ENCODE assay signal across 22 cellular contexts in the genomic region with DNA sequence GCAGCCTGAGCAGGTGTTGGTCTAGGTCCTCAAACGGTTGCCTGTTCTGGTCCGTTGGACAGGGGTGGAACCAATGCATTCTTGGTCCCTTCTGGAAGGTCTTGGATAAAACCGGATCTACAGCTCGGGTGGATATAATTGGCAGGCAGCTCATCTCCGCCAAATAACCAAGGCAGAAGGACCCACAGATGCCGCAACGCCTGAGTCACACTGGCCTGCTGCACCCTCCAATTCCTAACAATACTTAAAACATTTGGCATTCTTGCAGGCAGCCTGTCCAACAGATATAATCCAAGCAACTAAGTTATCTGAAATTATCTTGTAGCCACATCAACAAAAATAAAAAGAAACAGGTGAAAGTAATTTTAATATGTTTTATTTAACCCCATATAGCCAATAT. TPM values are rescaled to one million over a fixed set of nuclear protein-coding genes. Genes with fewer than 3 reads are reported as not detected.
"Had no signal": no experiment of that assay in that cellular context is flagged by ENCODE, and none has a peak within 500 bp of the region (broad histone marks: within the 10 kb centered on the region; RNA-seq: fewer than 3 reads in every experiment).

No MANE protein-coding gene starts in this region.

- H3K27ac ChIP-seq: adrenal gland, ascending aorta, brain microvascular endothelial cell, left ventricle myocardium inferior, ovary, prostate gland, tibial artery had no signal

- H3K27me3 ChIP-seq: adrenal gland, ascending aorta, brain microvascular endothelial cell, ovary, tibial artery had no signal

- H3K4me1 ChIP-seq: adrenal gland, ascending aorta, left ventricle myocardium inferior, prostate gland, tibial artery had no signal

- H3K4me3 ChIP-seq: adrenal gland, ascending aorta, left ventricle myocardium inferior, ovary, prostate gland, tibial artery had no signal

- DNase-seq: activated CD4-positive, alpha-beta T cell treated with anti-CD3 and anti-CD28 coated beads for 4 hours; activated CD4-positive, alpha-beta T cell treated with anti-CD3 and anti-CD28 coated beads, Interleukin-2, amount 50 U/mL, for 48 hours; activated CD4-positive, CD25-positive, alpha-beta regulatory T cell; activated CD8-positive, alpha-beta memory T cell treated with anti-CD3 and anti-CD28 coated beads, Interleukin-2, amount 50 U/mL, for 48 hours; activated naive CD4-positive, alpha-beta T cell; activated T-cell treated with anti-CD3 and anti-CD28 coated beads, Interleukin-2, amount 50 U/mL, for 4 hours; adrenal gland; brain microvascular endothelial cell; central memory CD4-positive, alpha-beta T cell; effector memory CD4-positive, alpha-beta T cell; foreskin melanocyte; left ventricle myocardium inferior; ovary; stimulated activated CD4-positive, alpha-beta T cell treated with anti-CD3 and anti-CD28 coated beads, Interleukin-12 subunit alpha, Interleukin-12 subunit beta, amount 100 ng/mL, for 4 hours; stimulated activated CD4-positive, alpha-beta T cell treated with anti-CD3 and anti-CD28 coated beads, Interleukin-4, amount 100 ng/mL, for 4 hours; substantia nigra; tibial artery had no signal

- ATAC-seq: activated T-cell treated with anti-CD3 and anti-CD28 coated beads, Interleukin-2, amount 50 U/mL, for 4 hours; natural killer cell treated with Interleukin-12 subunit alpha and Interleukin-12 subunit beta and Interleukin-15 and Interleukin-18, amount 100 ng/mL, for 72 hours had no signal

- H3K36me3 ChIP-seq: adrenal gland, ascending aorta, brain microvascular endothelial cell, left ventricle myocardium inferior, ovary, prostate gland, tibial artery had no signal

- H3K9me3 ChIP-seq: adrenal gland, ascending aorta, left ventricle myocardium inferior, ovary, prostate gland, tibial artery had no signal

RNA-seq across cellular contexts. Expression of gene FGF14, which starts 59.0 kb away (rescaled TPM):
- total RNA-seq: activated CD8-positive, alpha-beta memory T cell treated with anti-CD3 and anti-CD28 coated beads for 36 hours; activated T-cell treated with anti-CD3 and anti-CD28 coated beads, Interleukin-2, amount 50 U/mL, for 4 hours; activated T-helper 2 cell treated with anti-CD3 and anti-CD28 coated beads, Interferon-gamma antibody, Interleukin-2, Interleukin-4, amounts not matched to agents 10 μg/mL and 5 μg/mL and 100 μg/mL, durations not matched to agents 14 hours and 24 hours and 36 hours; ascending aorta; natural killer cell treated with Interleukin-12 subunit alpha and Interleukin-12 subunit beta and Interleukin-15 and Interleukin-18, amount 100 ng/mL, for 72 hours had no signal
